In genomic region chr14:52848626-52849025, GRCh38 we compare ENCODE assay signal across 21 cellular contexts. TPM values are rescaled to one million over a fixed set of nuclear protein-coding genes. Genes with fewer than 3 reads are reported as not detected.
DNase-seq lines count a peak whose midpoint lies in the region; ATAC-seq, FAIRE-seq and TF ChIP-seq lines count a peak whose summit lies in the region.
"Had no signal": no experiment of that assay in that cellular context is flagged by ENCODE, and none has a peak within 500 bp of the region (broad histone marks: within the 10 kb centered on the region; RNA-seq: fewer than 3 reads in every experiment).

No MANE protein-coding gene starts in this region.

- no peaks in the 10 kb centered on the region for H4K20me1 ChIP-seq in H1 (replicated peaks in 1 of 2; ENCODE audit: control insufficient read depth in 1 of 2, insufficient read depth in 2 of 2, low read length in 2 of 2)

- no peak overlapping the region for H3K4me2 ChIP-seq in H1 (ENCODE audit: insufficient read depth in 1 of 2, low read depth in 2 of 2, low read length in 2 of 2)
- H3K4me2 ChIP-seq: PC-9 had no signal

- no peak for ATAC-seq in GM19035 (IDR thresholded peaks at IDR 0.05; ENCODE audit: unreplicated experiment)
- ATAC-seq: T-cell had no signal

- no peak for FAIRE-seq in H1 (lab: Jason Lieb, UNC)
- FAIRE-seq in H54 (lab: Jason Lieb, UNC): no peak
- FAIRE-seq: GM12892 had no signal

- DNase-seq in AG10803 (ENCODE audit: low read depth): peak; percentile 73
- peak; percentile 43 for DNase-seq in GM04503 (ENCODE audit: low read depth)
- DNase-seq in H1 (ENCODE audit: low read depth in 1 of 2, low spot score in 2 of 2): no peak
- no peak for DNase-seq in SK-N-DZ (ENCODE audit: low spot score)
- DNase-seq in H54 (ENCODE audit: insufficient read length, low spot score): no peak
- DNase-seq in HEK293T (ENCODE audit: extremely low spot score): no peak
- DNase-seq: CD4-positive, CD25-positive, alpha-beta regulatory T cell; GDM1; H9; NCI-H1105 treated with DMSO at 0.1 percent for 48 hours; NCI-H1694 treated with DMSO at 0.1 percent for 48 hours; NCI-H446; NCI-H69; PC-9; T-cell had no signal

- no peaks in the 10 kb centered on the region for H3K9me3 ChIP-seq in H1 (ENCODE audit: insufficient read depth in 2 of 2, low read depth in 1 of 2, low read length in 1 of 2)

- TF ChIP-seq CTCF in AG10803 (conservative IDR thresholded peaks at IDR 0.05; ENCODE audit: low read length) (no peak), H1 (IDR thresholded peaks at IDR 0.05; ENCODE audit: control extremely low read depth in 1 of 3, insufficient read depth in 1 of 3, low read depth in 1 of 3, low read length in 3 of 3) (no peak), nephron (IDR thresholded peaks at IDR 0.05; ENCODE audit: unreplicated experiment in 3 of 3) (no peak)

- H3K4me3 ChIP-seq in AG10803 (ENCODE audit: low read length) (no peak overlapping the region), H1 (ENCODE audit: extremely low read depth in 1 of 4, insufficient read depth in 2 of 4, low read depth in 3 of 4, low read length in 4 of 4) (no peak overlapping the region)
- H3K4me3 ChIP-seq: PC-9, SK-N-MC had no signal

- no peak overlapping the region for H3K4me3 Mint-ChIP-seq in nephron
- H3K4me3 Mint-ChIP-seq: B cell; CD4-positive, CD25-positive, alpha-beta regulatory T cell; H9; T-cell had no signal

- H2BK15ac ChIP-seq in H1 (ENCODE audit: low read length): no peak overlapping the region

- no peak overlapping the region for H3K4ac ChIP-seq in H1 (replicated peaks; ENCODE audit: insufficient read length, low read depth, low read length)

- H3K4me1 ChIP-seq in H1 (replicated peaks in 1 of 4; ENCODE audit: control insufficient read depth in 3 of 4, insufficient read depth in 4 of 4, low read length in 3 of 4): peaks cover 0 to 8% (median 3%) of the 10 kb centered on the region in 4 experiments; a peak in 4 of 7 replicates

- H2BK12ac ChIP-seq in H1 (ENCODE audit: low read depth, low read length): no peak overlapping the region

- no peak for TF ChIP-seq RAD21 in H1 (IDR thresholded peaks at IDR 0.05 in 1 of 2, conservative IDR thresholded peaks at IDR 0.05 in 1 of 2; ENCODE audit: low read depth in 2 of 2, low read length in 2 of 2)

- no peak overlapping the region for H4K8ac ChIP-seq in H1 (ENCODE audit: extremely low read depth, insufficient read depth, low read length)

- no peak overlapping the region for H2BK120ac ChIP-seq in H1 (replicated peaks; ENCODE audit: low read depth, low read length)

- no peaks in the 10 kb centered on the region for H3K27me3 ChIP-seq in H1 (replicated peaks in 1 of 4; ENCODE audit: control insufficient read depth in 3 of 4, extremely low read depth in 1 of 4, insufficient read depth in 3 of 4, low read length in 3 of 4)

- peaks cover 4% of the 10 kb centered on the region for H3K36me3 Mint-ChIP-seq in nephron (ENCODE audit: low read depth)
- H3K36me3 Mint-ChIP-seq: T-cell had no signal

- H2AK5ac ChIP-seq in H1 (ENCODE audit: low read depth, low read length): no peak overlapping the region

- H2BK20ac ChIP-seq in H1 (ENCODE audit: low read length): no peak overlapping the region

- no peak overlapping the region for H4K5ac ChIP-seq in H1 (ENCODE audit: insufficient read length, low read depth, low read length)

- peaks cover 26% of the 10 kb centered on the region for H3K4me1 Mint-ChIP-seq in nephron
- H3K4me1 Mint-ChIP-seq: CD4-positive, CD25-positive, alpha-beta regulatory T cell had no signal

- no peak overlapping the region for H3K14ac ChIP-seq in H1 (ENCODE audit: insufficient read length)

- CTCF ChIA-PET in H1 (lab: Charles Lee; ENCODE audit: partially characterized antibody): interaction anchor here (0.6 to 2.1 kb wide), 2 partner anchors 9 to 112 kb away, joined by 3 to 7 read pairs; no protein-coding TSS in a partner anchor
- CTCF ChIA-PET in HEK293T (lab: Yijun Ruan, JAX): interaction anchor here (0.6 kb wide), 1 partner anchor 131 kb away, joined by 3 read pairs; no protein-coding TSS in a partner anchor

- H3K79me2 ChIP-seq in H1 (ENCODE audit: control insufficient read depth in 1 of 2, insufficient read depth in 2 of 2, low read length in 2 of 2): no peaks in the 10 kb centered on the region

- H3K79me1 ChIP-seq in H1 (ENCODE audit: low read depth, low read length): no peaks in the 10 kb centered on the region

- no peaks in the 10 kb centered on the region for H3K36me3 ChIP-seq in H1 (ENCODE audit: control insufficient read depth in 2 of 4, insufficient read depth in 4 of 4, low read length in 3 of 4)

- peaks cover 2% of the 10 kb centered on the region for H3K9me3 Mint-ChIP-seq in nephron
- H3K9me3 Mint-ChIP-seq: H9, T-cell had no signal

- peak overlapping the region; percentile 22 to 75 (median 61) for H3K27ac Mint-ChIP-seq in nephron
- H3K27ac Mint-ChIP-seq: B cell; CD4-positive, CD25-positive, alpha-beta regulatory T cell; H9; T-cell had no signal

- H3K18ac ChIP-seq in H1 (ENCODE audit: extremely low read depth, low read length): no peak overlapping the region

- POLR2A ChIA-PET in H1 (lab: Charles Lee; ENCODE audit: partially characterized antibody) (no interaction called here), HEK293T (lab: Yijun Ruan, JAX) (no interaction called here)

- H3K9ac ChIP-seq in H1 (replicated peaks in 1 of 4; ENCODE audit: extremely low read depth in 1 of 4, low read depth in 3 of 4, low read length in 3 of 4): no peak overlapping the region

- H3K23me2 ChIP-seq in H1 (ENCODE audit: low read depth, low read length): no peaks in the 10 kb centered on the region

- no peak overlapping the region for H4K91ac ChIP-seq in H1 (replicated peaks; ENCODE audit: insufficient read length, low read length)

- WGBS in H1 (ENCODE audit: extremely low coverage in 1 of 2, insufficient coverage in 1 of 2, insufficient read length in 1 of 2, insufficient replicate concordance in 2 of 2, low coverage in 1 of 2, low lambda C conversion rate in 2 of 2, missing lambda C conversion rate in 1 of 2), 2 experiments: 96% methylated on average over 5 of the region's 5 CpGs; no CpG with 5 or more reads in 1 of the 2 experiments

- H3K23ac ChIP-seq in H1 (ENCODE audit: insufficient read length): no peak overlapping the region

- H3K56ac ChIP-seq in H1 (replicated peaks; ENCODE audit: insufficient read length, low read depth, low read length): no peak overlapping the region

- H2BK5ac ChIP-seq in H1 (ENCODE audit: low read depth, low read length): no peak overlapping the region

- H3K27me3 Mint-ChIP-seq in nephron (ENCODE audit: low read depth): no peaks in the 10 kb centered on the region
- H3K27me3 Mint-ChIP-seq: T-cell had no signal

- no peak for TF ChIP-seq EP300 in H1 (IDR thresholded peaks at IDR 0.05; ENCODE audit: borderline replicate concordance in 1 of 2, low read depth in 2 of 2, low read length in 2 of 2)

- TF ChIP-seq POLR2A in H1 (IDR thresholded peaks at IDR 0.05; ENCODE audit: control extremely low read depth in 1 of 2, low read depth in 2 of 2, low read length in 2 of 2) (no peak), H54 (IDR thresholded peaks at IDR 0.05; ENCODE audit: low read depth, low read length) (no peak)

- 0 out of 2 replicates have a peak overlapping the region, but pooled peaks have one; percentile 37 for H2AFZ ChIP-seq in H1 (ENCODE audit: low read length)
- H2AFZ ChIP-seq: PC-9 had no signal

- H3K27ac ChIP-seq in H1 (ENCODE audit: low read depth, low read length): no peak overlapping the region
- H3K27ac ChIP-seq: HL-60, PC-9, SK-N-MC had no signal

TF ChIP-seq in H1, 55 proteins besides CTCF, POLR2A, EP300 and RAD21 (continues in another document):
- TF ChIP-seq BCL11A (IDR thresholded peaks at IDR 0.05; ENCODE audit: low read depth in 2 of 2, low read length in 2 of 2) (no peak), GTF2F1 (IDR thresholded peaks at IDR 0.05; ENCODE audit: borderline replicate concordance, low read depth, low read length) (no peak), POU5F1 (IDR thresholded peaks at IDR 0.05; ENCODE audit: low read depth, low read length) (no peak), ZNF274 (IDR thresholded peaks at IDR 0.05; ENCODE audit: borderline replicate concordance, extremely low read depth, low read length) (no peak), MAFK (IDR thresholded peaks at IDR 0.05; ENCODE audit: low read depth, low read length) (no peak), RNF2 (IDR thresholded peaks at IDR 0.05; ENCODE audit: borderline replicate concordance, low read depth, low read length, missing control alignments, poor library complexity, severe bottlenecking) (no peak), KDM4A (IDR thresholded peaks at IDR 0.05; ENCODE audit: low read depth, low read length, severe bottlenecking) (no peak), JUND (IDR thresholded peaks at IDR 0.05; ENCODE audit: low read length) (no peak), CHD2 (IDR thresholded peaks at IDR 0.05; ENCODE audit: low read length) (no peak)

TF ChIP-seq in HEK293T, 16 proteins besides CTCF, POLR2A, EP300 and RAD21:
- TF ChIP-seq CTBP1 (IDR thresholded peaks at IDR 0.05; ENCODE audit: borderline replicate concordance): no peak
- no peak for TF ChIP-seq FOXA1 (IDR thresholded peaks at IDR 0.05)
- TF ChIP-seq TARDBP (IDR thresholded peaks at IDR 0.05): no peak
- no peak for TF ChIP-seq SUZ12 (IDR thresholded peaks at IDR 0.05)
- no peak for TF ChIP-seq L3MBTL2 (conservative IDR thresholded peaks at IDR 0.05)
- TF ChIP-seq FOXK2 (IDR thresholded peaks at IDR 0.05): no peak
- no peak for TF ChIP-seq PKNOX1 (IDR thresholded peaks at IDR 0.05)

RNA-seq across cellular contexts. Expression of gene GNPNAT1, which starts 57.2 kb away (rescaled TPM):
- 54.1 and 56.4 TPM in 2 replicates for total RNA-seq in H1 (2021; fragmentation: NEBNext Ultra II Directional; extraction: Animal tissue kit (Norgen Biotek cat#: 25700))
- polyA plus RNA-seq in H1 (2011; rRNA removed): 22.8 and 25.5 TPM in 2 replicates
- polyA plus RNA-seq in H1 (2011; cell fraction: cytosol; rRNA removed): 32.1 TPM
- polyA plus RNA-seq in H1 (2011; cell fraction: nucleus; rRNA removed): 13.5 TPM
- polyA plus RNA-seq in H1 (2012, experiment 1 of 2): 22.2 to 34.0 TPM (median 23.3 TPM) in 4 replicates
- polyA plus RNA-seq in H1 (2012, experiment 2 of 2): 17.9 TPM
- polyA plus RNA-seq in H1 (2013, experiment 1 of 2): 29.0 TPM
- 34.7 TPM for polyA plus RNA-seq in H1 (2013, experiment 2 of 2)
- polyA minus RNA-seq in H1 (2011; rRNA and poly(A)+ RNA removed): 17.4 and 17.7 TPM in 2 replicates
- polyA minus RNA-seq in H1 (2011; cell fraction: cytosol; rRNA and poly(A)+ RNA removed): 26.2 TPM
- polyA minus RNA-seq in H1 (2011; cell fraction: nucleus; rRNA and poly(A)+ RNA removed): 23.0 TPM
- polyA plus RNA-seq in SK-N-DZ (2014; cell fraction: cytosol; rRNA removed): 17.9 and 18.1 TPM in 2 replicates
- polyA plus RNA-seq in SK-N-DZ (2014; cell fraction: nucleus; rRNA removed): 7.0 and 9.0 TPM in 2 replicates

Comparison
In these comparisons a context has a peak if more than half of its experiments do, and no peak if none do; other contexts are left out.
1. DNase-seq: peak in AG10803 (single experiment) and GM04503 (single experiment); none in H1 (0 of 2), SK-N-DZ (single experiment), H54 (single experiment) and HEK293T (single experiment).